In the genomic region with DNA sequence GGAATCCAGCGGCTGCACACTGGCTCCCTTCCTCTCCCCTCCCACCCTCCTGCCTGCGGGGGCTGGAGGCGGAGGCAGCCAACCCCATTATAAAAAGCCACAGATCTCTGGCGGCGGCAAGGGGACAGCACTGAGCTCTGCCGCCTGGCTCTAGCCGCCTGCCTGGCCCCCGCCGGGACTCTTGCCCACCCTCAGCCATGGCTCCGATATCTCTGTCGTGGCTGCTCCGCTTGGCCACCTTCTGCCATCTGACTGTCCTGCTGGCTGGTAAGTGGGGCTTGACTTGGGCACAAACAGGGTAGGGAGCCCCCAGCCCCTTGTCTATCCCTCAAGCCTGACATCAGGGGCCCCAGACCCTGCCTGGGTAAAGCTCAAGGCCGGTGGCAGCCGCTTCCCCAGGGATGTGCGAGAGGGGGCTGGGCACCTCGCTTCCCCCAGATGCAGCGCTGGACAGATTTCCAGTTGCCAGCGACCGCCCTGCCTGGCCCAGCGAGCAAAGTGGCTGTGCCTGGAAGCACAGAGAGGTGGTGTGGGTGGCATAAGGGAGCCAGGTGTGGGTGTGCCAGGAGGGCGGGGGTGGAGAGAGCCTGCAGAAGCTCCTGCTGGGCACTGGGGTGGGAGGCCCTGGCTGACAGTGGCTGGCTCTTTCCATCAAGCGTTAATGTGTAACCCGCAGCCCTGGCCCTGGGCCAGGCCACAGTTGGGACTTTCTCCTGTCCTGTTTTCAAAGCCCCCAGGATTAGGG, we compare ENCODE assay signal across 9 cellular contexts. TPM values are rescaled to one million over a fixed set of nuclear protein-coding genes. Genes with fewer than 3 reads are reported as not detected.
DNase-seq lines count a peak whose midpoint lies in the region; ATAC-seq and TF ChIP-seq lines count a peak whose summit lies in the region.
"Had no signal": no experiment of that assay in that cellular context is flagged by ENCODE, and none has a peak within 500 bp of the region (broad histone marks: within the 10 kb centered on the region; RNA-seq: fewer than 3 reads in every experiment).

A gene (plus strand): TSS at position 119 of the 745 bp plus-strand sequence. CDS start 79 bp downstream, at position 198.

- WGBS in lower leg skin, 2 donors, result 19 to 22% methylated on average over 16 to 23 of the region's 23 CpGs
- WGBS in thymus, result 80% methylated on average over 23 of the region's 23 CpGs

- H3K9me3 ChIP-seq in thymus (ENCODE audit: control insufficient read depth), result no peaks in the 10 kb centered on the region

- H3K27ac ChIP-seq in thymus (ENCODE audit: low read depth), result peak within 1 kb of the TSS; percentile 0
- H3K27ac ChIP-seq: SK-N-MC had no signal

- TF ChIP-seq POLR2A in lower leg skin (IDR thresholded peaks at IDR 0.05), result no peak

- no peaks in the 10 kb centered on the region for H3K4me1 ChIP-seq in thymus (ENCODE audit: control insufficient read depth, insufficient read depth, low read length)

- intact Hi-C loops in lower leg skin (cut with DNase I; ENCODE audit: low total_unique reads), result loop anchor here (1.0 kb wide), 1 partner anchor 48 kb away; no protein-coding TSS in a partner anchor

- H3K4me3 ChIP-seq in lower leg skin (ENCODE audit: low read depth, poor library complexity, severe bottlenecking), result peak within 1 kb of the TSS; percentile 31
- H3K4me3 ChIP-seq in thymus (ENCODE audit: low read length), result no peak within 1 kb of the TSS
- H3K4me3 ChIP-seq: SK-N-MC had no signal

- TF ChIP-seq CTCF in lower leg skin (IDR thresholded peaks at IDR 0.05), result peak in 1 of 3 donors; percentile 7

- no peaks in the 10 kb centered on the region for H3K36me3 ChIP-seq in thymus (ENCODE audit: control insufficient read depth, insufficient read depth)

- DNase-seq in NCI-H1417 (lab: John Stamatoyannopoulos, UW) (peak in 2 of 3 experiments; percentile 28 to 67), NCI-H1417 treated with DMSO at 0.1 percent for 48 hours (lab: John Stamatoyannopoulos, UW) (no peak), ecto neural progenitor cell (ENCODE audit: low spot score) (peak; percentile 92), lower leg skin (ENCODE audit: low spot score in 2 of 2) (peak; percentile 55 to 89), OCI-M2 (lab: John Stamatoyannopoulos, UW; ENCODE audit: unreplicated experiment) (no peak)

- ATAC-seq in HG03432 (IDR thresholded peaks at IDR 0.05; ENCODE audit: unreplicated experiment) (no peak), HG03439 (IDR thresholded peaks at IDR 0.05; ENCODE audit: unreplicated experiment) (no peak)

- H3K27me3 ChIP-seq in thymus (ENCODE audit: control insufficient read depth, insufficient read depth), result no peaks in the 10 kb centered on the region

RNA-seq across cellular contexts. Expression of the gene that starts here (rescaled TPM):
- total RNA-seq in lower leg skin, result 10 to 100 TPM in 3 of 4 donors, 1 to 10 TPM in 1; 5.8 to 31.9 (median 18.3) TPM
- polyA plus RNA-seq in thymus, result 7.2 TPM

Comparison
In these comparisons a context has a peak if more than half of its experiments do, and no peak if none do; other contexts are left out.
1. DNase-seq: peak in NCI-H1417 (2 of 3), ecto neural progenitor cell (single experiment) and lower leg skin (2 of 2); none in NCI-H1417 treated with DMSO at 0.1 percent for 48 hours (single experiment) and OCI-M2 (single experiment).